Comparison of ENCODE assay signal across 13 cellular contexts in genomic region chr18:24631238-24632025, GRCh38.
A peak's percentile ranks its signal among the peaks of the same experiment; 100 is the strongest.
DNase-seq lines count a peak whose midpoint lies in the region; ATAC-seq and TF ChIP-seq lines count a peak whose summit lies in the region.
"Had no signal": no experiment of that assay in that cellular context is flagged by ENCODE, and none has a peak within 500 bp of the region (broad histone marks: within the 10 kb centered on the region; RNA-seq: fewer than 3 reads in every experiment).

No MANE protein-coding gene starts in this region.

- H3K4me3 Mint-ChIP-seq in brain, result peak overlapping the region in 2 of 5 experiments; percentile 0 to 31

- H3K9me3 Mint-ChIP-seq in brain, result no peaks in the 10 kb centered on the region

- TF ChIP-seq CTCF in NB4 (IDR thresholded peaks at IDR 0.05; ENCODE audit: low read depth, low read length) (no peak), brain (conservative IDR thresholded peaks at IDR 0.05) (no peak)

- H3K4me3 ChIP-seq in NB4 (ENCODE audit: low read depth, low read length), result no peak overlapping the region
- H3K4me3 ChIP-seq: mucosa of descending colon had no signal

- peaks cover 4% of the 10 kb centered on the region for H3K27me3 Mint-ChIP-seq in brain

- no peak for TF ChIP-seq POLR2A in NB4 (IDR thresholded peaks at IDR 0.05; ENCODE audit: extremely low read depth, insufficient read length)

- peaks cover 44% of the 10 kb centered on the region for H3K4me1 Mint-ChIP-seq in brain

- H3K27ac Mint-ChIP-seq in brain, result peak overlapping the region in 4 of 5 experiments; percentile 15 to 64 (median 42)

- DNase-seq in Daoy (ENCODE audit: low read depth), result peak; percentile 5
- DNase-seq in NB4 (ENCODE audit: low read depth), result peak; percentile 4
- DNase-seq in inferior parietal cortex (ENCODE audit: extremely low spot score), result peak; percentile 18
- no peak for DNase-seq in activated CD8-positive, alpha-beta memory T cell treated with anti-CD3 and anti-CD28 coated beads, Interleukin-2, amount 50 U/mL, for 48 hours
- DNase-seq in stimulated activated CD4-positive, alpha-beta T cell treated with anti-CD3 and anti-CD28 coated beads, Interleukin-12 subunit alpha, Interleukin-12 subunit beta, amount 100 ng/mL, for 4 hours, result no peak
- no peak for DNase-seq in LoVo (ENCODE audit: low spot score)
- DNase-seq: activated gamma-delta T cell treated with Interleukin-2 at 50 U/mL for 16 hours, mucosa of descending colon, NCI-H1048, SW 1271 had no signal

- no peaks in the 10 kb centered on the region for H3K36me3 Mint-ChIP-seq in brain
- H3K36me3 Mint-ChIP-seq: CD14-positive monocyte had no signal

- ATAC-seq in HG03469 (IDR thresholded peaks at IDR 0.05; ENCODE audit: unreplicated experiment), result no peak
- ATAC-seq: mucosa of descending colon had no signal

Comparison
In these comparisons a context has a peak if more than half of its experiments do, and no peak if none do; other contexts are left out.
1. DNase-seq: peak in Daoy (single experiment), NB4 (single experiment) and inferior parietal cortex (single experiment); none in activated CD8-positive, alpha-beta memory T cell treated with anti-CD3 and anti-CD28 coated beads, Interleukin-2, amount 50 U/mL, for 48 hours (single experiment), stimulated activated CD4-positive, alpha-beta T cell treated with anti-CD3 and anti-CD28 coated beads, Interleukin-12 subunit alpha, Interleukin-12 subunit beta, amount 100 ng/mL, for 4 hours (single experiment) and LoVo (single experiment).